ENCODE assay signal across 8 cellular contexts in the genomic region with DNA sequence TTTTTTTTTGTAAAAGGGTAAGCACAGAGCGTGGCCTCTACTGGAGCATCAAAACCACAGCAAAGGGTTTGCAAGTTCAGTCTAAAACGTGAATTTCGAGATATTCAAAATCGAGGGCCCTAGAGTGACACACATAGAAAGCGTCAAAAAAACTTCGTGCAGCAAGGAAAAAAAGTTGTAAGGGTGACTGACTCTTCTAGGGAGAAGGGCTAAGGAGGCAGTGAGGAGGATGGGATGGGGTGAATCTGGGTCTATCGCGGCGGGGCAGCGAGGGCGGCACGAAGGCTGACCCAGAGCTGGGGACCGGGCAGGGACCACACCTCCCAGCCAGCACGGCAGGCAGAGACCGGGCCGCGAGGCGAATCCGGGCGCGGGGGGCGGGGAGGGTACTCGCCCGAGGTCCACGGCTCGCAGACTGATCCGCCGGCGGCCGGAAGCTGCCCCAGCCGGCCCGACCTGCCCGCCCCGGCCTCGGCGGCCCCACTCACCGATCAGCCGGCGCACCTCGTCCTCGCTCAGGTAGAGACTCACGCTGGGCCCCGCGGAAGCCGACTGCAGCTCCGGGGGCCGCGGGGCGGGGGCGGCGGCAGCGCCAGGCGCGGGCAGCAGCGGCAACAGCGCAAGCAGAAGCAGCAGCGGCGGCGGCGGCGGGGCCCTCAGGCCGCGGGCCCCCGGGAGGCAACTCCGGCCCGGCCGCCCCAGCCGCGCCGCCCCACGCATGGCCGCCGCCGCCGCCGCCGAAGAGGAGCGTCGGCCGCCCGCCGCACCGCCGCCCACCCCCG. TPM values are rescaled to one million over a fixed set of nuclear protein-coding genes. Genes with fewer than 3 reads are reported as not detected.
DNase-seq lines count a peak whose midpoint lies in the region; ATAC-seq and TF ChIP-seq lines count a peak whose summit lies in the region.

No MANE protein-coding gene starts in this region.

- peaks cover 36% of the 10 kb centered on the region for H4K20me1 ChIP-seq in SU-DHL-6 (ENCODE audit: low read depth, low read length)

- H3K79me2 ChIP-seq in SU-DHL-6 (ENCODE audit: insufficient read depth, low read length) = peaks cover 20% of the 10 kb centered on the region; the same call in 1 of the 2 replicates

- peak overlapping the region; percentile 66 for H3K27ac ChIP-seq in CD4-positive, alpha-beta memory T cell (ENCODE audit: low read depth, low read length)
- H3K27ac ChIP-seq in SU-DHL-6 (ENCODE audit: low read depth, low read length) (no peak overlapping the region; the same call in 1 of the 2 replicates), prostate gland (peak overlapping the region; percentile 90 to 93)

- H3K4me2 ChIP-seq in SU-DHL-6 (ENCODE audit: low read depth, low read length, poor library complexity, severe bottlenecking) = peak overlapping the region; percentile 95

- no peaks in the 10 kb centered on the region for H3K36me3 ChIP-seq in CD4-positive, alpha-beta memory T cell (ENCODE audit: insufficient read depth, low read length)
- H3K36me3 ChIP-seq in SU-DHL-6 (ENCODE audit: low read length) (no peaks in the 10 kb centered on the region), adipocyte (ENCODE audit: control insufficient read depth, insufficient read depth, low read length, severe bottlenecking) (no peaks in the 10 kb centered on the region), prostate gland (no peaks in the 10 kb centered on the region)

- no peaks in the 10 kb centered on the region for H3K9me2 ChIP-seq in SU-DHL-6 (replicated peaks; ENCODE audit: insufficient read depth, low read length)

- CTCF ChIA-PET in CD4-positive, alpha-beta memory T cell (lab: Charles Lee; ENCODE audit: partially characterized antibody) = interaction anchor here (0.7 to 1.6 kb wide), 5 partner anchors 9 to 233 kb away, joined by 3 to 5 read pairs (median 3); no protein-coding TSS in a partner anchor

- TF ChIP-seq CTCF in SU-DHL-6 (IDR thresholded peaks at IDR 0.05; ENCODE audit: insufficient read depth, low read length, poor library complexity, severe bottlenecking) = no peak
- no peak for TF ChIP-seq CTCF in prostate gland (IDR thresholded peaks at IDR 0.05)

- no peaks in the 10 kb centered on the region for H3K27me3 Mint-ChIP-seq in CD4-positive, alpha-beta memory T cell

- ATAC-seq in GM19397 (IDR thresholded peaks at IDR 0.05; ENCODE audit: unreplicated experiment) (peak; percentile 64), HG03457 (IDR thresholded peaks at IDR 0.05; ENCODE audit: unreplicated experiment) (peak; percentile 32), left ventricle myocardium superior (peak; percentile 68)

- peaks cover 8% of the 10 kb centered on the region for H3F3A ChIP-seq in SU-DHL-6 (ENCODE audit: insufficient read depth)

- peak overlapping the region; percentile 85 to 98 (median 93) for H3K4me3 Mint-ChIP-seq in CD4-positive, alpha-beta memory T cell

- POLR2A ChIA-PET in CD4-positive, alpha-beta memory T cell (lab: Charles Lee; ENCODE audit: partially characterized antibody) = interaction anchor here (0.6 to 4.1 kb wide), 7 partner anchors 10 to 593 kb away, joined by 3 to 28 read pairs (median 5); partner anchors contain the start of genes ANAPC13 and CEP63

- peak overlapping the region; percentile 84 to 97 (median 95) for H3K27ac Mint-ChIP-seq in CD4-positive, alpha-beta memory T cell

- H3K36me3 Mint-ChIP-seq in CD4-positive, alpha-beta memory T cell = peaks cover 7 to 10% of the 10 kb centered on the region in 2 donors

- H3K9ac ChIP-seq in SU-DHL-6 (ENCODE audit: low read length) (peak overlapping the region; percentile 63), adipocyte (ENCODE audit: low read length) (peak overlapping the region; percentile 86)

- DNase-seq in CD4-positive, alpha-beta memory T cell = peak; percentile 37 to 62 (median 48)
- peak; percentile 82 for DNase-seq in adipocyte (ENCODE audit: low read depth)
- DNase-seq in left ventricle myocardium superior = peak; percentile 80
- peak; percentile 54 for DNase-seq in prostate gland (ENCODE audit: low spot score)
- DNase-seq in GOT3 (lab: John Stamatoyannopoulos, UW) = no peak

- H3K9me3 Mint-ChIP-seq in CD4-positive, alpha-beta memory T cell = peaks cover 0 to 2% (median 0%) of the 10 kb centered on the region in 8 donors

- H3K27me3 ChIP-seq in CD4-positive, alpha-beta memory T cell (ENCODE audit: insufficient read depth, low read length) = no peaks in the 10 kb centered on the region
- H3K27me3 ChIP-seq in SU-DHL-6 (ENCODE audit: low read length) (no peaks in the 10 kb centered on the region), adipocyte (replicated peaks; ENCODE audit: control insufficient read depth, insufficient read depth, low read length) (no peaks in the 10 kb centered on the region), prostate gland (replicated peaks; ENCODE audit: insufficient read depth) (no peaks in the 10 kb centered on the region)

- intact Hi-C loops in CD4-positive, alpha-beta memory T cell (cut with micrococcal nuclease) = loop anchor here (1.0 to 5.0 kb wide), 4 partner anchors 17 to 236 kb away; partner anchors contain the start of gene CEP63
- intact Hi-C loops in left ventricle myocardium superior (cut with micrococcal nuclease) = no loop called here
- intact Hi-C loops in prostate gland (cut with DNase I) = loop anchor here (5.0 kb wide), 1 partner anchor 47 kb away; no protein-coding TSS in a partner anchor

- H3K4me1 ChIP-seq in CD4-positive, alpha-beta memory T cell (ENCODE audit: insufficient read depth, low read length) = peaks cover 50% of the 10 kb centered on the region
- H3K4me1 ChIP-seq in adipocyte (ENCODE audit: control insufficient read depth, insufficient read depth, low read length) = peaks cover 23% of the 10 kb centered on the region
- no peaks in the 10 kb centered on the region for H3K4me1 ChIP-seq in prostate gland (replicated peaks)

- H2AFZ ChIP-seq in SU-DHL-6 (ENCODE audit: low read depth, low read length, severe bottlenecking) = no peak overlapping the region

- peak; percentile 31 for TF ChIP-seq POLR2A in prostate gland (IDR thresholded peaks at IDR 0.05)

- peak overlapping the region; percentile 43 to 65 for H3K4me3 ChIP-seq in CD4-positive, alpha-beta memory T cell (ENCODE audit: low read length in 2 of 2)
- H3K4me3 ChIP-seq in SU-DHL-6 (ENCODE audit: insufficient read depth, low read length, poor library complexity, severe bottlenecking) (peak overlapping the region; percentile 59), adipocyte (ENCODE audit: low read length) (peak overlapping the region; percentile 88), prostate gland (peak overlapping the region; percentile 74 to 77)

- under 1% methylated on average over 48 of the region's 85 CpGs for WGBS in prostate gland

- H3K4me1 Mint-ChIP-seq in CD4-positive, alpha-beta memory T cell = peaks cover 38 to 76% (median 53%) of the 10 kb centered on the region in 4 donors

- no peaks in the 10 kb centered on the region for H3K9me3 ChIP-seq in CD4-positive, alpha-beta memory T cell (ENCODE audit: control insufficient read depth in 1 of 2, low read length in 2 of 2)
- H3K9me3 ChIP-seq in SU-DHL-6 (ENCODE audit: insufficient read depth, low read length) (no peaks in the 10 kb centered on the region), adipocyte (ENCODE audit: control insufficient read depth, low read length) (no peaks in the 10 kb centered on the region), prostate gland (no peaks in the 10 kb centered on the region)

RNA-seq across cellular contexts. Expression of gene RYK, which starts 0.5 kb away (rescaled TPM):
- total RNA-seq in CD4-positive, alpha-beta memory T cell = 10 to 100 TPM; 44.7 to 47.9 TPM
- 1 to 10 TPM; 4.8 to 9.8 TPM for polyA plus RNA-seq in CD4-positive, alpha-beta memory T cell
- total RNA-seq in left ventricle myocardium superior = 37.5 TPM
- 10 to 100 TPM; 61.6 to 95.8 TPM for total RNA-seq in prostate gland
